ENCODE assay signal across 9 cellular contexts in genomic region chr20:60206259-60206658, GRCh38.
DNase-seq lines count a peak whose midpoint lies in the region; ATAC-seq and TF ChIP-seq lines count a peak whose summit lies in the region.
"Had no signal": no experiment of that assay in that cellular context is flagged by ENCODE, and none has a peak within 500 bp of the region (broad histone marks: within the 10 kb centered on the region; RNA-seq: fewer than 3 reads in every experiment).

No MANE protein-coding gene starts in this region.

- TF ChIP-seq CTCF in MCF 10A (IDR thresholded peaks at IDR 0.05; ENCODE audit: unreplicated experiment) (peak; percentile 38), breast epithelium (IDR thresholded peaks at IDR 0.05) (no peak), mammary epithelial cell (conservative IDR thresholded peaks at IDR 0.05 in 1 of 2, IDR thresholded peaks at IDR 0.05 in 1 of 2; ENCODE audit: extremely low read depth in 1 of 2, insufficient read depth in 1 of 2, low read depth in 1 of 2, low read length in 2 of 2) (peak; percentile 53 to 65)

- peak; percentile 52 for DNase-seq in MCF 10A (ENCODE audit: unreplicated experiment)
- DNase-seq in breast epithelium (ENCODE audit: low spot score in 2 of 2), result no peak
- peak; percentile 22 for DNase-seq in NCI-H2029 (lab: John Stamatoyannopoulos, UW)
- DNase-seq in mammary epithelial cell, result peak; percentile 40
- DNase-seq in renal cortical epithelial cell (ENCODE audit: low read depth), result peak; percentile 63
- DNase-seq in substantia nigra (lab: John Stamatoyannopoulos, UW), result no peak
- DNase-seq in activated CD4-positive, alpha-beta T cell treated with anti-CD3 and anti-CD28 coated beads for 48 hours, result no peak

- no peaks in the 10 kb centered on the region for H3K27me3 ChIP-seq in breast epithelium
- no peaks in the 10 kb centered on the region for H3K27me3 ChIP-seq in mammary epithelial cell (ENCODE audit: insufficient read depth, low read length)

- H3K27ac ChIP-seq in breast epithelium (no peak overlapping the region), mammary epithelial cell (ENCODE audit: insufficient read depth, low read depth, low read length) (no peak overlapping the region), substantia nigra (ENCODE audit: low read depth, low read length, poor library complexity, severe bottlenecking) (no peak overlapping the region)

- H3K4me3 ChIP-seq in breast epithelium, result no peak overlapping the region
- H3K4me3 ChIP-seq in mammary epithelial cell (replicated peaks in 1 of 3; ENCODE audit: insufficient read depth in 1 of 3, low read depth in 2 of 3, low read length in 3 of 3), result no peak overlapping the region

- H3K36me3 Mint-ChIP-seq in MCF 10A (ENCODE audit: insufficient read depth, unreplicated experiment), result no peaks in the 10 kb centered on the region
- H3K36me3 Mint-ChIP-seq: activated naive CD8-positive, alpha-beta T cell had no signal

- WGBS in mammary epithelial cell (ENCODE audit: low coverage, missing lambda C conversion rate), result 53% methylated on average over 3 of the region's 3 CpGs

- ATAC-seq in GM21576 (IDR thresholded peaks at IDR 0.05; ENCODE audit: unreplicated experiment), result no peak

- in situ Hi-C loops in mammary epithelial cell (cut with MboI; ENCODE audit: low sequenced_read_pairs in 2 of 2), result loop anchor here in 1 of 2 donors (25.0 kb wide), 1 partner anchor 144 kb away; no protein-coding TSS in a partner anchor

- H3K9me3 Mint-ChIP-seq in MCF 10A (ENCODE audit: unreplicated experiment), result no peaks in the 10 kb centered on the region

- H3K4me3 Mint-ChIP-seq in MCF 10A (ENCODE audit: unreplicated experiment), result no peak overlapping the region
- H3K4me3 Mint-ChIP-seq: activated naive CD8-positive, alpha-beta T cell had no signal

- H3K4me1 Mint-ChIP-seq in MCF 10A (ENCODE audit: insufficient read depth, unreplicated experiment), result no peaks in the 10 kb centered on the region

- BruUV-seq in MCF 10A (replicated peaks; lab: Mats Ljungman, UMichigan), result no TSS peak
- no TSS peak for BruUV-seq in mammary epithelial cell (replicated peaks; lab: Mats Ljungman, UMichigan)

- CTCF ChIA-PET in MCF 10A (lab: Yijun Ruan, JAX), result interaction anchor here (0.6 to 1.9 kb wide), 8 partner anchors 32 to 149 kb away, joined by 3 to 7 read pairs (median 4); no protein-coding TSS in a partner anchor
- CTCF ChIA-PET in mammary epithelial cell (lab: Charles Lee; ENCODE audit: low non-redundant PET), result interaction anchor here (0.6 to 1.0 kb wide), 2 partner anchors 98 to 157 kb away, joined by 3 read pairs; no protein-coding TSS in a partner anchor

- no peak overlapping the region for H3K9ac ChIP-seq in mammary epithelial cell (ENCODE audit: insufficient read depth, low read length)

- H4K20me1 ChIP-seq in mammary epithelial cell (ENCODE audit: insufficient read depth, low read length), result no peaks in the 10 kb centered on the region

- no peak overlapping the region for H2AFZ ChIP-seq in mammary epithelial cell (ENCODE audit: low read depth, low read length)

- no peaks in the 10 kb centered on the region for H3K36me3 ChIP-seq in breast epithelium
- H3K36me3 ChIP-seq in mammary epithelial cell (ENCODE audit: insufficient read depth, low read length), result no peaks in the 10 kb centered on the region

- dilution Hi-C loops in mammary epithelial cell (cut with HindIII; ENCODE audit: low sequenced_read_pairs), result no loop called here

- H3K4me1 ChIP-seq in breast epithelium (no peaks in the 10 kb centered on the region), mammary epithelial cell (ENCODE audit: insufficient read depth, low read length) (peaks cover 30% of the 10 kb centered on the region)

- TF ChIP-seq POLR2A in breast epithelium (IDR thresholded peaks at IDR 0.05), result no peak

- H3K27me3 Mint-ChIP-seq in MCF 10A (ENCODE audit: insufficient read depth, unreplicated experiment), result peaks cover 11% of the 10 kb centered on the region

- no peaks in the 10 kb centered on the region for H3K79me2 ChIP-seq in mammary epithelial cell (ENCODE audit: insufficient read depth, low read length)

- H3K4me2 ChIP-seq in mammary epithelial cell (ENCODE audit: insufficient read depth, low read depth, low read length), result no peak overlapping the region

- no peaks in the 10 kb centered on the region for H3K9me3 ChIP-seq in breast epithelium
- H3K9me3 ChIP-seq in mammary epithelial cell (replicated peaks; ENCODE audit: insufficient read depth, low read length), result no peaks in the 10 kb centered on the region

- H3K27ac Mint-ChIP-seq in MCF 10A (ENCODE audit: low read depth, unreplicated experiment), result no peak overlapping the region
- H3K27ac Mint-ChIP-seq: activated naive CD8-positive, alpha-beta T cell had no signal

- intact Hi-C loops in MCF 10A (cut with micrococcal nuclease) (no loop called here), breast epithelium (cut with DNase I; ENCODE audit: low total_unique reads) (loop anchor here (1.0 kb wide), 1 partner anchor 38 kb away; no protein-coding TSS in a partner anchor), mammary epithelial cell (cut with micrococcal nuclease) (loop anchor here (1.0 to 2.0 kb wide), 2 partner anchors 149 to 257 kb away; no protein-coding TSS in a partner anchor)

- POLR2A ChIA-PET in MCF 10A (lab: Yijun Ruan, JAX), result interaction anchor here (0.6 kb wide), 1 partner anchor 927 kb away, joined by 3 read pairs; no protein-coding TSS in a partner anchor

Comparison
In these comparisons a context has a peak if more than half of its experiments do, and no peak if none do; other contexts are left out.
1. DNase-seq: peak in MCF 10A (single experiment), NCI-H2029 (single experiment), mammary epithelial cell (single experiment) and renal cortical epithelial cell (single experiment); none in breast epithelium (0 of 2), substantia nigra (0 of 49) and activated CD4-positive, alpha-beta T cell treated with anti-CD3 and anti-CD28 coated beads for 48 hours (single experiment).
2. CTCF ChIP-seq: peak in MCF 10A (single experiment) and mammary epithelial cell (2 of 2); none in breast epithelium (0 of 3).